In genomic region chr19:51090471-51090870, GRCh38 we compare ENCODE assay signal across 11 cellular contexts. TPM values are rescaled to one million over a fixed set of nuclear protein-coding genes. Genes with fewer than 3 reads are reported as not detected.
DNase-seq lines count a peak whose midpoint lies in the region.
"Had no signal": no experiment of that assay in that cellular context is flagged by ENCODE, and none has a peak within 500 bp of the region (broad histone marks: within the 10 kb centered on the region; RNA-seq: fewer than 3 reads in every experiment).

No MANE protein-coding gene starts in this region.

- no peak overlapping the region for H3K27ac Mint-ChIP-seq in activated T-cell treated with anti-CD3 and anti-CD28 coated beads, Interleukin-2, amount 50 U/mL, for 24 hours
- H3K27ac Mint-ChIP-seq: CD4-positive, CD25-positive, alpha-beta regulatory T cell had no signal

- peak; percentile 3 for DNase-seq in A172 (ENCODE audit: low spot score)
- DNase-seq in NCI-H2029 (lab: John Stamatoyannopoulos, UW), result peak; percentile 71
- peak; percentile 37 for DNase-seq in amniotic epithelial cell (ENCODE audit: low read depth)
- DNase-seq in myocyte (ENCODE audit: low read depth), result peak; percentile 6
- DNase-seq in UCSD-AML1 (lab: John Stamatoyannopoulos, UW; ENCODE audit: unreplicated experiment), result no peak
- no peak for DNase-seq in glomerular visceral epithelial cell (ENCODE audit: extremely low spot score)
- no peak for DNase-seq in activated T-cell treated with anti-CD3 and anti-CD28 coated beads, Interleukin-2, amount 50 U/mL, for 24 hours
- DNase-seq in NOMO-1 treated with dmso at 0.1 percent for 144 hours (lab: John Stamatoyannopoulos, UW; ENCODE audit: unreplicated experiment), result no peak
- DNase-seq: CD4-positive, CD25-positive, alpha-beta regulatory T cell had no signal

- H3K36me3 Mint-ChIP-seq in activated T-cell treated with anti-CD3 and anti-CD28 coated beads, Interleukin-2, amount 50 U/mL, for 24 hours (ENCODE audit: low read depth), result peaks cover 8% of the 10 kb centered on the region

- H3K9me3 Mint-ChIP-seq in activated T-cell treated with anti-CD3 and anti-CD28 coated beads, Interleukin-2, amount 50 U/mL, for 24 hours, result no peaks in the 10 kb centered on the region
- H3K9me3 Mint-ChIP-seq: CD4-positive, CD25-positive, alpha-beta regulatory T cell had no signal

- no peaks in the 10 kb centered on the region for H3K27me3 Mint-ChIP-seq in activated T-cell treated with anti-CD3 and anti-CD28 coated beads, Interleukin-2, amount 50 U/mL, for 24 hours
- H3K27me3 Mint-ChIP-seq: CD4-positive, CD25-positive, alpha-beta regulatory T cell had no signal

- peaks cover 2% of the 10 kb centered on the region for H3K4me1 Mint-ChIP-seq in activated T-cell treated with anti-CD3 and anti-CD28 coated beads, Interleukin-2, amount 50 U/mL, for 24 hours (ENCODE audit: low read depth)

- no peak overlapping the region for H3K4me3 Mint-ChIP-seq in activated T-cell treated with anti-CD3 and anti-CD28 coated beads, Interleukin-2, amount 50 U/mL, for 24 hours
- H3K4me3 Mint-ChIP-seq: CD4-positive, CD25-positive, alpha-beta regulatory T cell had no signal

RNA-seq across cellular contexts. Expression of gene KLK14, which starts 7.8 kb away (rescaled TPM):
- total RNA-seq in A172 (2014; rRNA removed; shearing (Covaris generic)), result not detected in 2 replicates
- not detected in 2 replicates for total RNA-seq in myocyte
- 0.21 TPM for polyA plus RNA-seq in myocyte (2012)
- total RNA-seq: Daoy, GM23248 had no signal
- polyA plus RNA-seq: CD4-positive, CD25-positive, alpha-beta regulatory T cell; GM23248 had no signal

RNA-seq across cellular contexts. Expression of gene CTU1, which starts 17.7 kb away (rescaled TPM):
- total RNA-seq in A172 (2014; rRNA removed; shearing (Covaris generic)), result 4.3 and 8.6 TPM in 2 replicates
- 16.2 and 17.8 TPM in 2 replicates for total RNA-seq in myocyte
- polyA plus RNA-seq in myocyte (2012), result 4.6 TPM

RNA-seq across cellular contexts. Expression of gene KLK13, which starts 25.6 kb away (rescaled TPM):
- not detected in 2 replicates for total RNA-seq in A172 (2014; rRNA removed; shearing (Covaris generic))
- total RNA-seq in myocyte, result not detected in 2 replicates
- polyA plus RNA-seq in myocyte (2012), result not detected
- total RNA-seq: CD4-positive, CD25-positive, alpha-beta regulatory T cell; Daoy; GM23248 had no signal
- polyA plus RNA-seq: CD4-positive, CD25-positive, alpha-beta regulatory T cell had no signal

RNA-seq across cellular contexts. Expression of gene SIGLEC9, which starts 34.2 kb away (rescaled TPM):
- total RNA-seq in A172 (2014; rRNA removed; shearing (Covaris generic)), result 0.43 TPM in 1 of 2 replicates, not detected in the other
- not detected in 2 replicates for total RNA-seq in myocyte
- polyA plus RNA-seq in myocyte (2012), result not detected
- total RNA-seq: Daoy, GM23248 had no signal
- polyA plus RNA-seq: GM23248 had no signal

RNA-seq across cellular contexts. Expression of gene SIGLEC7, which starts 51.6 kb away (rescaled TPM):
- not detected in 2 replicates for total RNA-seq in A172 (2014; rRNA removed; shearing (Covaris generic))
- total RNA-seq in myocyte, result not detected in 2 replicates
- polyA plus RNA-seq in myocyte (2012), result not detected
- total RNA-seq: CD4-positive, CD25-positive, alpha-beta regulatory T cell; Daoy; GM23248 had no signal
- polyA plus RNA-seq: CD4-positive, CD25-positive, alpha-beta regulatory T cell; GM23248 had no signal

Comparison
In these comparisons a context has a peak if more than half of its experiments do, and no peak if none do; other contexts are left out.
1. DNase-seq: peak in A172 (single experiment), NCI-H2029 (single experiment), amniotic epithelial cell (single experiment) and myocyte (single experiment); none in UCSD-AML1 (single experiment), glomerular visceral epithelial cell (single experiment), activated T-cell treated with anti-CD3 and anti-CD28 coated beads, Interleukin-2, amount 50 U/mL, for 24 hours (single experiment) and NOMO-1 treated with dmso at 0.1 percent for 144 hours (single experiment).